ENCODE assay signal across 8 cellular contexts in genomic region chr6:22828179-22829062, GRCh38.
DNase-seq lines count a peak whose midpoint lies in the region; ATAC-seq, FAIRE-seq and TF ChIP-seq lines count a peak whose summit lies in the region.

No MANE protein-coding gene starts in this region.

- peak overlapping the region; percentile 55; the same call in 1 of the 2 replicates for H2BK5ac ChIP-seq in H1 (ENCODE audit: low read depth, low read length)

- H4K5ac ChIP-seq in H1 (ENCODE audit: insufficient read length, low read depth, low read length): peak overlapping the region; percentile 45

- TF ChIP-seq CTCF in H1 (IDR thresholded peaks at IDR 0.05; ENCODE audit: control extremely low read depth in 1 of 3, insufficient read depth in 1 of 3, low read depth in 1 of 3, low read length in 3 of 3): peak; percentile 71 to 81 (median 79)

- H2BK20ac ChIP-seq in H1 (ENCODE audit: low read length): peak overlapping the region; percentile 3; the same call in 1 of the 2 replicates

- ATAC-seq in GM19328 (IDR thresholded peaks at IDR 0.05; ENCODE audit: unreplicated experiment): no peak
- ATAC-seq in GM21786 (IDR thresholded peaks at IDR 0.05; ENCODE audit: unreplicated experiment): no peak

- peak overlapping the region in 1 of 4 experiments; percentile 11; a peak in 1 of 8 replicates for H3K4me3 ChIP-seq in H1 (ENCODE audit: extremely low read depth in 1 of 4, insufficient read depth in 2 of 4, low read depth in 3 of 4, low read length in 4 of 4)

- H3K23ac ChIP-seq in H1 (ENCODE audit: insufficient read length): no peak overlapping the region

- TF ChIP-seq EP300 in H1 (IDR thresholded peaks at IDR 0.05; ENCODE audit: borderline replicate concordance in 1 of 2, low read depth in 2 of 2, low read length in 2 of 2): no peak

- H3K14ac ChIP-seq in H1 (ENCODE audit: insufficient read length): no peak overlapping the region

- H3K4me2 ChIP-seq in H1 (ENCODE audit: insufficient read depth in 1 of 2, low read depth in 2 of 2, low read length in 2 of 2): no peak overlapping the region; a peak in 1 of 4 replicates

- peak; percentile 85 to 89 for TF ChIP-seq RAD21 in H1 (IDR thresholded peaks at IDR 0.05 in 1 of 2, conservative IDR thresholded peaks at IDR 0.05 in 1 of 2; ENCODE audit: low read depth in 2 of 2, low read length in 2 of 2)

- CTCF ChIA-PET in H1 (lab: Charles Lee; ENCODE audit: partially characterized antibody): interaction anchor here (0.5 to 1.6 kb wide), 6 partner anchors 17 to 613 kb away, joined by 3 to 5 read pairs (median 3); no protein-coding TSS in a partner anchor

- H2BK15ac ChIP-seq in H1 (ENCODE audit: low read length): no peak overlapping the region

- TF ChIP-seq POLR2A in H1 (IDR thresholded peaks at IDR 0.05; ENCODE audit: control extremely low read depth in 1 of 2, low read depth in 2 of 2, low read length in 2 of 2): no peak

- no peak overlapping the region for H2BK12ac ChIP-seq in H1 (ENCODE audit: low read depth, low read length)

- no peaks in the 10 kb centered on the region for H3K79me1 ChIP-seq in H1 (ENCODE audit: low read depth, low read length)

- POLR2A ChIA-PET in H1 (lab: Charles Lee; ENCODE audit: partially characterized antibody): interaction anchor here (0.6 kb wide), 1 partner anchor 47 kb away, joined by 3 read pairs; no protein-coding TSS in a partner anchor

- H3K18ac ChIP-seq in H1 (ENCODE audit: extremely low read depth, low read length): peak overlapping the region; percentile 71; the same call in 1 of the 2 replicates

- 56% methylated on average over 13 of the region's 13 CpGs; no CpG with 5 or more reads in 1 of the 2 experiments for WGBS in H1 (ENCODE audit: extremely low coverage in 1 of 2, insufficient coverage in 1 of 2, insufficient read length in 1 of 2, insufficient replicate concordance in 2 of 2, low coverage in 1 of 2, low lambda C conversion rate in 2 of 2, missing lambda C conversion rate in 1 of 2), 2 experiments

- H3K4ac ChIP-seq in H1 (replicated peaks; ENCODE audit: insufficient read length, low read depth, low read length): no peak overlapping the region

- H3K9ac ChIP-seq in H1 (replicated peaks in 1 of 4; ENCODE audit: extremely low read depth in 1 of 4, low read depth in 3 of 4, low read length in 3 of 4): no peak overlapping the region

- FAIRE-seq in H1 (lab: Jason Lieb, UNC): peak; percentile 28

- peaks cover 0 to 3% (median 1%) of the 10 kb centered on the region in 4 experiments; a peak in 2 of 7 replicates for H3K4me1 ChIP-seq in H1 (replicated peaks in 1 of 4; ENCODE audit: control insufficient read depth in 3 of 4, insufficient read depth in 4 of 4, low read length in 3 of 4)

- no peaks in the 10 kb centered on the region for H3K36me3 ChIP-seq in H1 (ENCODE audit: control insufficient read depth in 2 of 4, insufficient read depth in 4 of 4, low read length in 3 of 4)

- peak overlapping the region; percentile 97 for H2AFZ ChIP-seq in H1 (ENCODE audit: low read length)

- no peak overlapping the region for H4K91ac ChIP-seq in H1 (replicated peaks; ENCODE audit: insufficient read length, low read length)

- no peak overlapping the region for H3K56ac ChIP-seq in H1 (replicated peaks; ENCODE audit: insufficient read length, low read depth, low read length)

- no peak overlapping the region for H3K27ac ChIP-seq in H1 (ENCODE audit: low read depth, low read length)

- H2BK120ac ChIP-seq in H1 (replicated peaks; ENCODE audit: low read depth, low read length): no peak overlapping the region

- H3K23me2 ChIP-seq in H1 (ENCODE audit: low read depth, low read length): no peaks in the 10 kb centered on the region

- H3K79me2 ChIP-seq in H1 (ENCODE audit: control insufficient read depth in 1 of 2, insufficient read depth in 2 of 2, low read length in 2 of 2): no peaks in the 10 kb centered on the region

- H2AK5ac ChIP-seq in H1 (ENCODE audit: low read depth, low read length): no peak overlapping the region

- no peaks in the 10 kb centered on the region for H4K20me1 ChIP-seq in H1 (replicated peaks in 1 of 2; ENCODE audit: control insufficient read depth in 1 of 2, insufficient read depth in 2 of 2, low read length in 2 of 2)

- peak; percentile 37 for DNase-seq in NCI-H2171 treated with DMSO at 0.1 percent for 48 hours (lab: John Stamatoyannopoulos, UW)
- no peak for DNase-seq in NCI-H2171 (lab: John Stamatoyannopoulos, UW)
- DNase-seq in NCI-H82 (lab: John Stamatoyannopoulos, UW): peak; percentile 91
- peak in 1 of 2 experiments; percentile 58 for DNase-seq in H1 (ENCODE audit: low read depth in 1 of 2, low spot score in 2 of 2)
- peak; percentile 79 for DNase-seq in mucosa of gallbladder (ENCODE audit: low spot score)
- DNase-seq in stimulated activated CD4-positive, alpha-beta T cell treated with anti-CD3 and anti-CD28 coated beads, Interleukin-4, amount 100 ng/mL, for 1 hour: no peak

- H4K8ac ChIP-seq in H1 (ENCODE audit: extremely low read depth, insufficient read depth, low read length): no peak overlapping the region

- H3K27me3 ChIP-seq in H1 (replicated peaks in 1 of 4; ENCODE audit: control insufficient read depth in 3 of 4, extremely low read depth in 1 of 4, insufficient read depth in 3 of 4, low read length in 3 of 4): no peaks in the 10 kb centered on the region

- H3K9me3 ChIP-seq in H1 (ENCODE audit: insufficient read depth in 2 of 2, low read depth in 1 of 2, low read length in 1 of 2): no peaks in the 10 kb centered on the region

TF ChIP-seq in H1, 55 proteins besides CTCF, POLR2A, EP300 and RAD21:
- TF ChIP-seq TEAD4 (IDR thresholded peaks at IDR 0.05; ENCODE audit: low read depth, low read length) (peak; percentile 23; the same call in 1 of the 2 replicates), EZH2 (IDR thresholded peaks at IDR 0.05; ENCODE audit: low read depth, low read length, severe bottlenecking) (no peak), HDAC2 (IDR thresholded peaks at IDR 0.05; ENCODE audit: borderline replicate concordance in 1 of 2, low read depth in 2 of 2, low read length in 2 of 2) (no peak), TAF1 (IDR thresholded peaks at IDR 0.05; ENCODE audit: low read depth, low read length) (no peak), SP2 (IDR thresholded peaks at IDR 0.05; ENCODE audit: low read length) (no peak), EGR1 (IDR thresholded peaks at IDR 0.05; ENCODE audit: borderline replicate concordance, low read depth, low read length) (no peak), JUND (IDR thresholded peaks at IDR 0.05; ENCODE audit: low read length) (peak; percentile 85), MAX (IDR thresholded peaks at IDR 0.05) (no peak)

Comparison
In these comparisons a context has a peak if more than half of its experiments do, and no peak if none do; other contexts are left out.
1. DNase-seq: peak in NCI-H2171 treated with DMSO at 0.1 percent for 48 hours (single experiment), NCI-H82 (single experiment) and mucosa of gallbladder (single experiment); none in NCI-H2171 (single experiment) and stimulated activated CD4-positive, alpha-beta T cell treated with anti-CD3 and anti-CD28 coated beads, Interleukin-4, amount 100 ng/mL, for 1 hour (single experiment).